28 cellular contexts compared by ENCODE assay signal in genomic region chrX:50281253-50281652, GRCh38.
"Had no signal": no experiment of that assay in that cellular context is flagged by ENCODE, and none has a peak within 500 bp of the region (broad histone marks: within the 10 kb centered on the region; RNA-seq: fewer than 3 reads in every experiment).

No MANE protein-coding gene starts in this region.

- H3K27ac ChIP-seq: KMS-11, PC-9, RWPE1, SJCRH30, SK-N-MC had no signal

- ATAC-seq: Panc1, Right ventricle myocardium inferior, SK-N-SH treated with all-trans-retinoic acid at 6 μM for 48 hours had no signal

- H3K4me3 ChIP-seq: PC-9, SJCRH30, SK-N-MC had no signal

- DNase-seq: Karpas-422, MM.1S, MV-4-11, NCI-H1092, NCI-H1105, NCI-H1417 treated with DMSO at 0.1 percent for 48 hours, NCI-H1436 treated with DMSO at 0.1 percent for 48 hours, NCI-H1694 treated with DMSO at 0.1 percent for 48 hours, NCI-H187 treated with DMSO at 0.1 percent for 48 hours, NCI-H2029, NCI-H2081, NCI-H2171 treated with DMSO at 0.1 percent for 48 hours, NCI-H2227 treated with DMSO at 0.1 percent for 48 hours, NCI-H345, NCI-H510A treated with DMSO at 0.1 percent for 48 hours, NCI-H524 treated with DMSO at 0.1 percent for 48 hours, NCI-H526 treated with DMSO at 0.1 percent for 48 hours, NCI-H774, PC-9, SHP77, SIG-M5, SJCRH30 had no signal

- H3K9me3 ChIP-seq: SJCRH30 had no signal

- H3K27me3 ChIP-seq: SJCRH30 had no signal

- H3K36me3 ChIP-seq: SJCRH30 had no signal

- H3K4me1 ChIP-seq: SJCRH30 had no signal
